In the genomic region with DNA sequence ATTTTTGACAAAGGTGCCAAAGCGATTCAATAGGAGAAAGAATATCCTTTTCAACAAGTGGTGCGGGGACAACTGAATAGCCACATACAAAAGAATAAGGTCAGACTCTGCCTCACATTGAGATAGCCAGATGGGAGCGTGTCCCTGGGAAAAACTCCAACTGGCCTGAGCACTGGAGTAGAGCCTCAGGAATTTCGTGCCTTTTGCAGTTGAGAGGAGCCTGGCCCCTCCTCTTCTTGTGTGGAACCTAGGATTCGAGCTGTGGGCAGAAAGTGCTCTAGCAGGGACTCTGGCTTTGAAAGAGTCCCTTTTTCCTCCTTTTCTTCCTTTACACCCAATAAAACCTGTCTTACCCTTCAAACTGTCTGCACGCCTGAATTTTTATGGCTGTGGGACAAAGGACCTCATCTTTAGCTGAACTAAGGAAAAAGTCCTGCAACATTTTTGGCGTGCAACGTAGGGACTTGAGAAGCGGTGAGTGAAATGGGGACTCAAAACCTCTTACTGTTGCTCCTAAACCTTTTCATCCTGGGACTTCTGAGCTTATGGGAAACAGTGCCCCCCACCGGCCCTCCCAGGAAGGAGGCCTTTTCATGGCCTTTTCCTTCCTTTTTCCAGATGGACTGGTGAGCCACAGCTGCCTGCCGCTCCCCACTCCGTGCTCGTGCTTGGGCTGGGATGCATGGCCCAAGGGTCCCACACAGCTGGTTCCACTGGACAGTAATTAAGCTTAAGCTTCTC, we compare ENCODE assay signal across 25 cellular contexts.
DNase-seq lines count a peak whose midpoint lies in the region; ATAC-seq and TF ChIP-seq lines count a peak whose summit lies in the region.
"Had no signal": no experiment of that assay in that cellular context is flagged by ENCODE, and none has a peak within 500 bp of the region (broad histone marks: within the 10 kb centered on the region; RNA-seq: fewer than 3 reads in every experiment).

No MANE protein-coding gene starts in this region.

- H3K4me3 ChIP-seq in WERI-Rb-1 (ENCODE audit: low read depth, low read length) (no peak overlapping the region), left ventricle myocardium inferior (no peak overlapping the region)
- H3K4me3 ChIP-seq: left lung, mucosa of descending colon, PC-9, SJSA1, spleen, uterus had no signal

- intact Hi-C loops in Right ventricle myocardium inferior (cut with DNase I) (no loop called here), cardiac septum (cut with DNase I) (no loop called here), left ventricle myocardium inferior (cut with micrococcal nuclease) (no loop called here)

- H3K36me3 ChIP-seq in WERI-Rb-1, result no peaks in the 10 kb centered on the region
- no peaks in the 10 kb centered on the region for H3K36me3 ChIP-seq in left ventricle myocardium inferior
- H3K36me3 ChIP-seq: left lung, SJSA1, spleen, uterus had no signal

- H3K27me3 ChIP-seq in WERI-Rb-1 (ENCODE audit: insufficient read depth, low read depth, severe bottlenecking) (peaks cover 37% of the 10 kb centered on the region), left ventricle myocardium inferior (ENCODE audit: low read depth) (no peaks in the 10 kb centered on the region)
- H3K27me3 ChIP-seq: SJSA1 had no signal

- no peak overlapping the region for H3K27ac ChIP-seq in WERI-Rb-1
- H3K27ac ChIP-seq in left ventricle myocardium inferior (replicated peaks), result no peak overlapping the region
- H3K27ac ChIP-seq: left lung, PC-9, SJSA1, spleen, uterus had no signal

- TF ChIP-seq CTCF in WERI-Rb-1 (IDR thresholded peaks at IDR 0.05; ENCODE audit: low read depth, low read length) (0 out of 2 replicates have a peak, but pooled peaks have one; percentile 7), left ventricle myocardium inferior (IDR thresholded peaks at IDR 0.05; ENCODE audit: borderline replicate concordance) (peak; percentile 9)

- H3K9me3 ChIP-seq in WERI-Rb-1 (ENCODE audit: severe bottlenecking) (no peaks in the 10 kb centered on the region), left ventricle myocardium inferior (replicated peaks) (no peaks in the 10 kb centered on the region)
- H3K9me3 ChIP-seq: left lung, mucosa of descending colon, SJSA1, spleen, uterus had no signal

- DNase-seq in Right ventricle myocardium inferior (ENCODE audit: missing footprints) (no peak), cardiac septum (ENCODE audit: low spot score) (no peak), WERI-Rb-1 (no peak), left ventricle myocardium inferior (peak; percentile 16), pons (ENCODE audit: low spot score) (no peak)
- DNase-seq: activated B cell treated with CpG ODN at 0.5 μM for 24 hours; activated CD8-positive, alpha-beta T cell treated with anti-CD3 and anti-CD28 coated beads for 36 hours; activated T-cell treated with anti-CD3 and anti-CD28 coated beads, Interleukin-2, amount 50 U/mL, for 4 hours; CD4-positive, alpha-beta T cell; cortex of kidney; DMS79; hypothalamus; IMR-90; left lung; mucosa of descending colon; NCI-H1417 treated with DMSO at 0.1 percent for 48 hours; NCI-H748 treated with DMSO at 0.1 percent for 48 hours; PC-9; spleen; stimulated activated CD8-positive, alpha-beta memory T cell treated with anti-CD3 and anti-CD28 coated beads, Interleukin-4, amount 100 ng/mL, for 48 hours had no signal

- H3K4me1 ChIP-seq in left ventricle myocardium inferior, result no peaks in the 10 kb centered on the region
- H3K4me1 ChIP-seq: left lung, SJSA1, spleen, uterus had no signal

- ATAC-seq in Right ventricle myocardium inferior, result peak; percentile 44
- ATAC-seq in GM18498 (IDR thresholded peaks at IDR 0.05; ENCODE audit: unreplicated experiment), result no peak
- no peak for ATAC-seq in GM18907 (IDR thresholded peaks at IDR 0.05; ENCODE audit: unreplicated experiment)
- no peak for ATAC-seq in GM19455 (IDR thresholded peaks at IDR 0.05; ENCODE audit: unreplicated experiment)
- ATAC-seq: activated CD8-positive, alpha-beta T cell treated with anti-CD3 and anti-CD28 coated beads for 36 hours; activated T-cell treated with anti-CD3 and anti-CD28 coated beads, Interleukin-2, amount 50 U/mL, for 4 hours; left lung; mucosa of descending colon had no signal
